In the genomic region with DNA sequence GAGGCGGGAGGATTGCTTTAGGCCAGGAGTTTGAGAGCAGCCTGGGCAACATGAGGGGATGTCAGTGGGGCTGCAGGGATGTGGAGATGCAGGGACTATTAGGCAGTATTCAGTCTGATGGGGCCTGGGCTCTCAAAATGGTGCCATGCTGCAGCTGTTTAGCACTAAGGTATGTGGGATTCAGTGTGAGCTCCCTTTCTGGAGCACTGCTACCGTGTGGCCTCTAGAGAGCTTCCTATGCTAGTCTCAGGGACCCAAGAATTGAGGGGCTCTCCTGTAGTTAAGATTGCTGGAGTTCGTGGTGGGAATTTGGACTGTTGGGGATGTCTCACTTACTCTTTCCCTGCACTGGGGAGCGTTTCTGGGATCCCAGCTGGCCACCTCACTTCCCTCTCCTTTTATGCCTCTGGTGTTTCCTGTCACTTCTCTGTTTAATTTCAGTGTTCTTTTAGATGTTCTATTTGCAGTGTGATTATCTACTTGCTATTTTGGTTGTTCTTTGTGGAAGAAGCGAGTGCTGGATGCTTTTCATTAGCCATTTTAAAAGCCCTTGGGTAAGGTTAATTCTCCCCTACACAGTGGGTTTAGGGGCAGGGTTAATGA, we compare ENCODE assay signal across 14 cellular contexts. TPM values are rescaled to one million over a fixed set of nuclear protein-coding genes. Genes with fewer than 3 reads are reported as not detected.
DNase-seq lines count a peak whose midpoint lies in the region; ATAC-seq and TF ChIP-seq lines count a peak whose summit lies in the region.
"Had no signal": no experiment of that assay in that cellular context is flagged by ENCODE, and none has a peak within 500 bp of the region (broad histone marks: within the 10 kb centered on the region; RNA-seq: fewer than 3 reads in every experiment).

No MANE protein-coding gene starts in this region.

- H3K27me3 Mint-ChIP-seq in GM23338 (ENCODE audit: insufficient read depth, low read depth, poor library complexity) (no peaks in the 10 kb centered on the region), CD14-positive monocyte (ENCODE audit: low read depth in 3 of 3) (peaks cover 0 to 5% (median 2%) of the 10 kb centered on the region in 3 donors)

- no peaks in the 10 kb centered on the region for H3K9me3 ChIP-seq in OCI-LY3 (ENCODE audit: insufficient read depth, low read length)
- H3K9me3 ChIP-seq in heart right ventricle, result no peaks in the 10 kb centered on the region
- H3K9me3 ChIP-seq in right cardiac atrium (ENCODE audit: control insufficient read depth, low read length), result no peaks in the 10 kb centered on the region
- H3K9me3 ChIP-seq in ovary, result no peaks in the 10 kb centered on the region
- H3K9me3 ChIP-seq: A549, Caco-2 had no signal

- no peaks in the 10 kb centered on the region for H3F3A ChIP-seq in GM23338 (replicated peaks; ENCODE audit: low read depth)

- TF ChIP-seq POLR2A in ovary (IDR thresholded peaks at IDR 0.05), result no peak

- H3K4me2 ChIP-seq in GM23338 (no peak overlapping the region), OCI-LY3 (ENCODE audit: low read length) (peak overlapping the region; percentile 49)
- H3K4me2 ChIP-seq: A549 had no signal

- H3K27me3 ChIP-seq in GM23338 (ENCODE audit: insufficient read depth) (no peaks in the 10 kb centered on the region), OCI-LY3 (ENCODE audit: low read depth, low read length) (no peaks in the 10 kb centered on the region), heart right ventricle (no peaks in the 10 kb centered on the region), right cardiac atrium (ENCODE audit: control insufficient read depth, insufficient read depth) (no peaks in the 10 kb centered on the region), ovary (no peaks in the 10 kb centered on the region)

- no peaks in the 10 kb centered on the region for H4K20me1 ChIP-seq in GM23338 (replicated peaks; ENCODE audit: insufficient read depth)
- H4K20me1 ChIP-seq in OCI-LY3 (ENCODE audit: insufficient read depth, low read length), result no peaks in the 10 kb centered on the region

- H3K36me3 Mint-ChIP-seq in GM23338 (ENCODE audit: low read depth) (no peaks in the 10 kb centered on the region), CD14-positive monocyte (no peaks in the 10 kb centered on the region)
- H3K36me3 Mint-ChIP-seq: CD8-positive, alpha-beta memory T cell had no signal

- H3K9me2 ChIP-seq in GM23338 (ENCODE audit: insufficient read depth), result no peaks in the 10 kb centered on the region

- H3K4me1 Mint-ChIP-seq in GM23338, result no peaks in the 10 kb centered on the region
- no peaks in the 10 kb centered on the region for H3K4me1 Mint-ChIP-seq in CD14-positive monocyte
- H3K4me1 Mint-ChIP-seq: CD8-positive, alpha-beta memory T cell had no signal

- intact Hi-C loops in heart right ventricle (cut with DNase I), result no loop called here
- intact Hi-C loops in right cardiac atrium (cut with DNase I), result no loop called here
- intact Hi-C loops in ovary (cut with DNase I), result no loop called here
- intact Hi-C loops in CD14-positive monocyte (cut with micrococcal nuclease), result no loop called here

- H3K36me3 ChIP-seq in GM23338 (ENCODE audit: insufficient read depth) (no peaks in the 10 kb centered on the region), OCI-LY3 (replicated peaks; ENCODE audit: low read depth, low read length) (no peaks in the 10 kb centered on the region), heart right ventricle (no peaks in the 10 kb centered on the region), ovary (no peaks in the 10 kb centered on the region)

- no peaks in the 10 kb centered on the region for H3K9me3 Mint-ChIP-seq in GM23338
- H3K9me3 Mint-ChIP-seq in CD14-positive monocyte, result peaks cover 0 to 2% (median 0%) of the 10 kb centered on the region in 7 donors
- H3K9me3 Mint-ChIP-seq: CD8-positive, alpha-beta memory T cell had no signal

- no peaks in the 10 kb centered on the region for H3K4me1 ChIP-seq in GM23338 (ENCODE audit: insufficient read depth)
- H3K4me1 ChIP-seq in OCI-LY3 (ENCODE audit: low read length), result peaks cover 15% of the 10 kb centered on the region
- peaks cover 0 to 42% (median 9%) of the 10 kb centered on the region in 9 donors for H3K4me1 ChIP-seq in heart right ventricle
- H3K4me1 ChIP-seq in right cardiac atrium (ENCODE audit: control insufficient read depth, insufficient read depth, low read length), result no peaks in the 10 kb centered on the region
- H3K4me1 ChIP-seq in ovary (ENCODE audit: insufficient read depth), result no peaks in the 10 kb centered on the region
- H3K4me1 ChIP-seq: A549 had no signal

- no peak for TF ChIP-seq EP300 in ovary (IDR thresholded peaks at IDR 0.05)

- H3K9ac ChIP-seq in OCI-LY3 (ENCODE audit: low read length), result no peak overlapping the region

- DNase-seq in GM23338 (ENCODE audit: low spot score), result no peak
- no peak for DNase-seq in heart right ventricle
- no peak for DNase-seq in right cardiac atrium
- DNase-seq in omental fat pad (ENCODE audit: low spot score), result no peak
- DNase-seq in DMS153 treated with DMSO at 0.1 percent for 48 hours (lab: John Stamatoyannopoulos, UW; ENCODE audit: unreplicated experiment), result no peak
- no peak for DNase-seq in ovary
- DNase-seq in CD14-positive monocyte (ENCODE audit: low spot score), result no peak
- DNase-seq: Caco-2; CD8-positive, alpha-beta memory T cell; DMS53; GF-D8 had no signal

- peak; percentile 66 for ATAC-seq in GM23338
- peak; percentile 10 to 76 (median 61) for ATAC-seq in heart right ventricle
- ATAC-seq in right cardiac atrium, result peak in 1 of 2 donors; percentile 51
- ATAC-seq in omental fat pad (ENCODE audit: low FRiP score), result no peak
- ATAC-seq: A549, HCT116 had no signal

- 0 out of 4 replicates have a peak, but pooled peaks of 1 of the 2 experiments have one; percentile 6 for TF ChIP-seq CTCF in GM23338 (conservative IDR thresholded peaks at IDR 0.05; ENCODE audit: low read depth in 2 of 2)
- no peak for TF ChIP-seq CTCF in OCI-LY3 (IDR thresholded peaks at IDR 0.05; ENCODE audit: low read depth, low read length)
- TF ChIP-seq CTCF in heart right ventricle (IDR thresholded peaks at IDR 0.05), result no peak
- no peak for TF ChIP-seq CTCF in omental fat pad (IDR thresholded peaks at IDR 0.05)
- no peak for TF ChIP-seq CTCF in ovary (IDR thresholded peaks at IDR 0.05)
- TF ChIP-seq CTCF in CD14-positive monocyte (IDR thresholded peaks at IDR 0.05), result no peak

- H3K4me3 Mint-ChIP-seq in GM23338 (no peak overlapping the region), CD14-positive monocyte (no peak overlapping the region)
- H3K4me3 Mint-ChIP-seq: CD8-positive, alpha-beta memory T cell had no signal

- H3K4me3 ChIP-seq in GM23338, result no peak overlapping the region
- H3K4me3 ChIP-seq in OCI-LY3 (ENCODE audit: low read length), result no peak overlapping the region
- H3K4me3 ChIP-seq in heart right ventricle, result no peak overlapping the region
- H3K4me3 ChIP-seq in right cardiac atrium (ENCODE audit: low read length), result no peak overlapping the region
- no peak overlapping the region for H3K4me3 ChIP-seq in ovary
- H3K4me3 ChIP-seq: A549 had no signal

- H3K79me2 ChIP-seq in GM23338 (replicated peaks; ENCODE audit: insufficient read depth) (no peaks in the 10 kb centered on the region), OCI-LY3 (ENCODE audit: low read length) (no peaks in the 10 kb centered on the region)

- H2AFZ ChIP-seq in GM23338 (0 out of 2 replicates have a peak overlapping the region, but pooled peaks have one; percentile 59), OCI-LY3 (ENCODE audit: low read depth, low read length) (no peak overlapping the region)

- H3K27ac Mint-ChIP-seq in GM23338, result no peak overlapping the region
- H3K27ac Mint-ChIP-seq in CD14-positive monocyte, result no peak overlapping the region
- H3K27ac Mint-ChIP-seq: CD8-positive, alpha-beta memory T cell had no signal

- no peak overlapping the region for H3K27ac ChIP-seq in GM23338 (ENCODE audit: low read depth)
- H3K27ac ChIP-seq in OCI-LY3 (ENCODE audit: low read length), result no peak overlapping the region
- peak overlapping the region in 7 of 10 donors; percentile 42 to 69 (median 52) for H3K27ac ChIP-seq in heart right ventricle
- peak overlapping the region; percentile 15 for H3K27ac ChIP-seq in right cardiac atrium (ENCODE audit: low read length)
- H3K27ac ChIP-seq in ovary, result no peak overlapping the region
- H3K27ac ChIP-seq: A549 had no signal

- 55 to 63% methylated on average over 5 of the region's 5 CpGs for WGBS in heart right ventricle, 2 donors
- WGBS in right cardiac atrium, result 72% methylated on average over 5 of the region's 5 CpGs
- WGBS in ovary, 3 donors, result 84 to 91% (median 86%) methylated on average over 5 of the region's 5 CpGs

RNA-seq across cellular contexts. Expression of gene LSMEM1, which starts 23.4 kb away (rescaled TPM):
- total RNA-seq in GM23338 (2014; rRNA removed; shearing (Covaris generic)), result 0.21 and 0.27 TPM in 2 replicates
- polyA plus RNA-seq in GM23338 (2016; fragmentation: Nextera tagmentation; extraction: Ambion mirVana) (0.52 and 0.71 TPM in 2 replicates), heart right ventricle (1 to 10 TPM in 1 of 2 donors, under 1 TPM in 1; 0.65 to 4.2 TPM), right cardiac atrium (2.5 TPM), ovary (under 1 TPM; 0.40 to 0.83 TPM), CD14-positive monocyte (under 1 TPM in 1 of 2 donors, not detected in 1; 0.09 TPM)
- total RNA-seq in heart right ventricle (10 to 100 TPM in 1 of 10 donors, 1 to 10 TPM in 9; 1.1 to 11.6 (median 4.8) TPM), right cardiac atrium (1 to 10 TPM in 3 of 4 donors, under 1 TPM in 1; 0.74 to 3.0 (median 1.4) TPM), omental fat pad (10 to 100 TPM in 1 of 4 donors, 1 to 10 TPM in 3; 1.8 to 10.2 (median 3.3) TPM), ovary (1 to 10 TPM in 4 of 7 donors, under 1 TPM in 3; 0.79 to 2.3 (median 1.1) TPM)

RNA-seq across cellular contexts. Expression of gene IFRD1, which starts 53.9 kb away (rescaled TPM):
- 73.6 TPM in 2 replicates for total RNA-seq in GM23338 (2014; rRNA removed; shearing (Covaris generic))
- polyA plus RNA-seq in GM23338 (2016; fragmentation: Nextera tagmentation; extraction: Ambion mirVana) (59.6 and 69.6 TPM in 2 replicates), heart right ventricle (10 to 100 TPM; 70.7 to 78.5 TPM), right cardiac atrium (28.6 TPM), ovary (10 to 100 TPM; 21.2 to 29.3 TPM), CD14-positive monocyte (10 to 100 TPM; 13.6 to 18.7 TPM)
- total RNA-seq in heart right ventricle (10 to 100 TPM; 17.5 to 94.6 (median 26.2) TPM), right cardiac atrium (10 to 100 TPM; 24.1 to 51.7 (median 26.8) TPM), omental fat pad (10 to 100 TPM; 78.5 to 85.1 (median 80.4) TPM), ovary (10 to 100 TPM; 35.1 to 75.1 (median 58.1) TPM)

Comparison
In these comparisons a context has a peak if more than half of its experiments do, and no peak if none do; other contexts are left out.
1. H3K27ac ChIP-seq: peak in heart right ventricle (7 of 10) and right cardiac atrium (single experiment); none in GM23338 (single experiment), OCI-LY3 (single experiment) and ovary (0 of 2).